ENCODE assay signal across 1 cellular context in the genomic region with DNA sequence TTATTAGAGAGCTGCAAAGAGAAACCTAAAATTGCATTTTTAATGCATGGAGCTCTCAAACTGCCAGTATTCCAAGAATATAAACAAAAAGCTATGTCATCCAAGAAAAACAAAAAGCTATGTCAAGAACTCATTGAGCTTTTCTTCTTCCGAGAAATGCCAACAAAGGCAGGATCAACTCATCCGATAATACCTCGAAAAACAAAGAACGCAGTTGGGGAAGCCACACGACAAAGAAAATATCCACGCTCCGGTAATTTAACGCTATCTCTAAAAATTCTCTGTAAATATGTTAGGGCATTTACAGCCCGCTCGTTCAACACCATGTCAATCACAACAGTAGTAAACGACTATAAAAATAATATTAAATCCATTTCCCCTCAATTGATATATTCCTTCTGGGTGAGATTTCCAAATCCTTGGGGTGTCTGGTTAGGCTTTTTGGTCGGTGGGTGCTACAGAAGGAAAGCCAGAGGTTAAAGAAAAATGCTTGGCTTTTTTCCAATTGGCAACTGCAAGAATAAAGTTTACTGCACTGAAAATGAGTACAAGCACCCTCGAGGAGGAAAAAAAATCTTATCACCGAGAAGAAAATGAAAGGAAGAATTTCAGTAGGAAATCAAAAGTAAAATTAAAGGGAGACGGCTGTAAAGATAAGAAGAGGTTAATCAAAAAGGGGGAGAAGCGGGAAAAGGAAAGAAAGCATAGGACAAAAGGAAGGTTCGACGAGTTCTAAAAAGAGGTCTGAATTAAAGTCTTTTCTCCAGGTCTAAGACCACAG.
TF ChIP-seq lines count a peak whose summit lies in the region.

No MANE protein-coding gene starts in this region.

TF ChIP-seq in K562, 482 proteins besides CTCF, POLR2A, EP300 and RAD21 (continues in another document):
- TF ChIP-seq NEUROD1 (IDR thresholded peaks at IDR 0.05; ENCODE audit: borderline replicate concordance, low read depth, low read length, partially characterized antibody) (no peak), XRCC5 (IDR thresholded peaks at IDR 0.05; ENCODE audit: low read depth, low read length) (no peak), NR2C2 (CRISPR knock-in tag; IDR thresholded peaks at IDR 0.05) (no peak), NR2C2 (tag; IDR thresholded peaks at IDR 0.05) (no peak), ELF2 (CRISPR knock-in tag; IDR thresholded peaks at IDR 0.05) (0 out of 2 replicates have a peak, but pooled peaks have one; percentile 28), ZNF696 (CRISPR knock-in tag; conservative IDR thresholded peaks at IDR 0.05) (no peak), EHMT2 (IDR thresholded peaks at IDR 0.05) (no peak), NONO (IDR thresholded peaks at IDR 0.05; ENCODE audit: low read depth in 2 of 2, low read length in 1 of 2) (no peak), MBD2 (IDR thresholded peaks at IDR 0.05; ENCODE audit: borderline replicate concordance, low read depth) (no peak), OTX1 (CRISPR knock-in tag; IDR thresholded peaks at IDR 0.05) (0 out of 2 replicates have a peak, but pooled peaks have one; percentile 36), C11orf30 (IDR thresholded peaks at IDR 0.05; ENCODE audit: low read depth) (0 out of 2 replicates have a peak, but pooled peaks have one; percentile 4), POLR2AphosphoS2 (IDR thresholded peaks at IDR 0.05; ENCODE audit: low read length) (no peak), ZNF121 (CRISPR knock-in tag; conservative IDR thresholded peaks at IDR 0.05) (no peak), PHTF2 (CRISPR knock-in tag; IDR thresholded peaks at IDR 0.05) (no peak), RBM34 (IDR thresholded peaks at IDR 0.05; ENCODE audit: borderline replicate concordance, insufficient read depth, low read length) (no peak), ZNF354B (CRISPR knock-in tag; IDR thresholded peaks at IDR 0.05) (no peak), RBM39 (optimal IDR thresholded peaks at IDR 0.05; ENCODE audit: low read depth, low read length) (no peak), BRCA1 (IDR thresholded peaks at IDR 0.05) (no peak), BRCA1 (CRISPR knock-in tag; IDR thresholded peaks at IDR 0.05) (no peak), SMARCB1 (IDR thresholded peaks at IDR 0.05; ENCODE audit: insufficient read length, low read depth) (no peak), CHD1 (IDR thresholded peaks at IDR 0.05; ENCODE audit: low read length) (peak; percentile 6), E2F3 (CRISPR knock-in tag; IDR thresholded peaks at IDR 0.05) (no peak), PHB (CRISPR knock-in tag; IDR thresholded peaks at IDR 0.05) (no peak), CBX3 (IDR thresholded peaks at IDR 0.05; ENCODE audit: borderline replicate concordance in 1 of 2, low read length in 2 of 2) (0 out of 3 replicates have a peak, but pooled peaks of 1 of the 2 experiments have one; percentile 5), NFIC (IDR thresholded peaks at IDR 0.05) (peak; percentile 87), TEAD4 (IDR thresholded peaks at IDR 0.05; ENCODE audit: low read length) (peak; percentile 9; the same call in 1 of the 2 replicates), TEAD4 (CRISPR knock-in tag; IDR thresholded peaks at IDR 0.05; ENCODE audit: borderline replicate concordance) (no peak), HEY1 (CRISPR knock-in tag; IDR thresholded peaks at IDR 0.05; ENCODE audit: borderline replicate concordance) (no peak), CCAR2 (IDR thresholded peaks at IDR 0.05; ENCODE audit: low read depth, low read length) (no peak), ZEB2 (IDR thresholded peaks at IDR 0.05) (no peak), KAT7 (CRISPR knock-in tag; IDR thresholded peaks at IDR 0.05; ENCODE audit: borderline replicate concordance) (no peak), RBM22 (IDR thresholded peaks at IDR 0.05; ENCODE audit: low read depth, low read length, poor library complexity, severe bottlenecking) (no peak)
- TF ChIP-seq, protein P1, sequence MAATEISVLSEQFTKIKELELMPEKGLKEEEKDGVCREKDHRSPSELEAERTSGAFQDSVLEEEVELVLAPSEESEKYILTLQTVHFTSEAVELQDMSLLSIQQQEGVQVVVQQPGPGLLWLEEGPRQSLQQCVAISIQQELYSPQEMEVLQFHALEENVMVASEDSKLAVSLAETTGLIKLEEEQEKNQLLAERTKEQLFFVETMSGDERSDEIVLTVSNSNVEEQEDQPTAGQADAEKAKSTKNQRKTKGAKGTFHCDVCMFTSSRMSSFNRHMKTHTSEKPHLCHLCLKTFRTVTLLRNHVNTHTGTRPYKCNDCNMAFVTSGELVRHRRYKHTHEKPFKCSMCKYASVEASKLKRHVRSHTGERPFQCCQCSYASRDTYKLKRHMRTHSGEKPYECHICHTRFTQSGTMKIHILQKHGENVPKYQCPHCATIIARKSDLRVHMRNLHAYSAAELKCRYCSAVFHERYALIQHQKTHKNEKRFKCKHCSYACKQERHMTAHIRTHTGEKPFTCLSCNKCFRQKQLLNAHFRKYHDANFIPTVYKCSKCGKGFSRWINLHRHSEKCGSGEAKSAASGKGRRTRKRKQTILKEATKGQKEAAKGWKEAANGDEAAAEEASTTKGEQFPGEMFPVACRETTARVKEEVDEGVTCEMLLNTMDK (IDR thresholded peaks at IDR 0.05; ENCODE audit: borderline replicate concordance, insufficient read depth, low read depth, low read length, poor library complexity, severe bottlenecking), result no peak
- TF ChIP-seq, protein P2, sequence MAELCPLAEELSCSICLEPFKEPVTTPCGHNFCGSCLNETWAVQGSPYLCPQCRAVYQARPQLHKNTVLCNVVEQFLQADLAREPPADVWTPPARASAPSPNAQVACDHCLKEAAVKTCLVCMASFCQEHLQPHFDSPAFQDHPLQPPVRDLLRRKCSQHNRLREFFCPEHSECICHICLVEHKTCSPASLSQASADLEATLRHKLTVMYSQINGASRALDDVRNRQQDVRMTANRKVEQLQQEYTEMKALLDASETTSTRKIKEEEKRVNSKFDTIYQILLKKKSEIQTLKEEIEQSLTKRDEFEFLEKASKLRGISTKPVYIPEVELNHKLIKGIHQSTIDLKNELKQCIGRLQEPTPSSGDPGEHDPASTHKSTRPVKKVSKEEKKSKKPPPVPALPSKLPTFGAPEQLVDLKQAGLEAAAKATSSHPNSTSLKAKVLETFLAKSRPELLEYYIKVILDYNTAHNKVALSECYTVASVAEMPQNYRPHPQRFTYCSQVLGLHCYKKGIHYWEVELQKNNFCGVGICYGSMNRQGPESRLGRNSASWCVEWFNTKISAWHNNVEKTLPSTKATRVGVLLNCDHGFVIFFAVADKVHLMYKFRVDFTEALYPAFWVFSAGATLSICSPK (IDR thresholded peaks at IDR 0.05; ENCODE audit: borderline replicate concordance), result 0 out of 2 replicates have a peak, but pooled peaks have one; percentile 64
- TF ChIP-seq, protein P3, sequence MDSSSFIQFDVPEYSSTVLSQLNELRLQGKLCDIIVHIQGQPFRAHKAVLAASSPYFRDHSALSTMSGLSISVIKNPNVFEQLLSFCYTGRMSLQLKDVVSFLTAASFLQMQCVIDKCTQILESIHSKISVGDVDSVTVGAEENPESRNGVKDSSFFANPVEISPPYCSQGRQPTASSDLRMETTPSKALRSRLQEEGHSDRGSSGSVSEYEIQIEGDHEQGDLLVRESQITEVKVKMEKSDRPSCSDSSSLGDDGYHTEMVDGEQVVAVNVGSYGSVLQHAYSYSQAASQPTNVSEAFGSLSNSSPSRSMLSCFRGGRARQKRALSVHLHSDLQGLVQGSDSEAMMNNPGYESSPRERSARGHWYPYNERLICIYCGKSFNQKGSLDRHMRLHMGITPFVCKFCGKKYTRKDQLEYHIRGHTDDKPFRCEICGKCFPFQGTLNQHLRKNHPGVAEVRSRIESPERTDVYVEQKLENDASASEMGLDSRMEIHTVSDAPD (CRISPR knock-in tag; IDR thresholded peaks at IDR 0.05), result no peak
- TF ChIP-seq, protein P4, sequence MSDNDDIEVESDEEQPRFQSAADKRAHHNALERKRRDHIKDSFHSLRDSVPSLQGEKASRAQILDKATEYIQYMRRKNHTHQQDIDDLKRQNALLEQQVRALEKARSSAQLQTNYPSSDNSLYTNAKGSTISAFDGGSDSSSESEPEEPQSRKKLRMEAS (CRISPR knock-in tag; IDR thresholded peaks at IDR 0.05), result no peak
- TF ChIP-seq, protein P5, sequence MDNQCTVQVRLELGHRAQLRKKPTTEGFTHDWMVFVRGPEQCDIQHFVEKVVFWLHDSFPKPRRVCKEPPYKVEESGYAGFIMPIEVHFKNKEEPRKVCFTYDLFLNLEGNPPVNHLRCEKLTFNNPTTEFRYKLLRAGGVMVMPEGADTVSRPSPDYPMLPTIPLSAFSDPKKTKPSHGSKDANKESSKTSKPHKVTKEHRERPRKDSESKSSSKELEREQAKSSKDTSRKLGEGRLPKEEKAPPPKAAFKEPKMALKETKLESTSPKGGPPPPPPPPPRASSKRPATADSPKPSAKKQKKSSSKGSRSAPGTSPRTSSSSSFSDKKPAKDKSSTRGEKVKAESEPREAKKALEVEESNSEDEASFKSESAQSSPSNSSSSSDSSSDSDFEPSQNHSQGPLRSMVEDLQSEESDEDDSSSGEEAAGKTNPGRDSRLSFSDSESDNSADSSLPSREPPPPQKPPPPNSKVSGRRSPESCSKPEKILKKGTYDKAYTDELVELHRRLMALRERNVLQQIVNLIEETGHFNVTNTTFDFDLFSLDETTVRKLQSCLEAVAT (IDR thresholded peaks at IDR 0.05), result peak; percentile 33 to 69; a peak in 3 of 4 replicates
- TF ChIP-seq, protein P6, sequence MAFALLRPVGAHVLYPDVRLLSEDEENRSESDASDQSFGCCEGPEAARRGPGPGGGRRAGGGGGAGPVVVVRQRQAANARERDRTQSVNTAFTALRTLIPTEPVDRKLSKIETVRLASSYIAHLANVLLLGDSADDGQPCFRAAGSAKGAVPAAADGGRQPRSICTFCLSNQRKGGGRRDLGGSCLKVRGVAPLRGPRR (CRISPR knock-in tag; IDR thresholded peaks at IDR 0.05), result no peak
- TF ChIP-seq, protein P7, sequence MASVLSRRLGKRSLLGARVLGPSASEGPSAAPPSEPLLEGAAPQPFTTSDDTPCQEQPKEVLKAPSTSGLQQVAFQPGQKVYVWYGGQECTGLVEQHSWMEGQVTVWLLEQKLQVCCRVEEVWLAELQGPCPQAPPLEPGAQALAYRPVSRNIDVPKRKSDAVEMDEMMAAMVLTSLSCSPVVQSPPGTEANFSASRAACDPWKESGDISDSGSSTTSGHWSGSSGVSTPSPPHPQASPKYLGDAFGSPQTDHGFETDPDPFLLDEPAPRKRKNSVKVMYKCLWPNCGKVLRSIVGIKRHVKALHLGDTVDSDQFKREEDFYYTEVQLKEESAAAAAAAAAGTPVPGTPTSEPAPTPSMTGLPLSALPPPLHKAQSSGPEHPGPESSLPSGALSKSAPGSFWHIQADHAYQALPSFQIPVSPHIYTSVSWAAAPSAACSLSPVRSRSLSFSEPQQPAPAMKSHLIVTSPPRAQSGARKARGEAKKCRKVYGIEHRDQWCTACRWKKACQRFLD (CRISPR knock-in tag; IDR thresholded peaks at IDR 0.05), result no peak
- TF ChIP-seq, protein P8, sequence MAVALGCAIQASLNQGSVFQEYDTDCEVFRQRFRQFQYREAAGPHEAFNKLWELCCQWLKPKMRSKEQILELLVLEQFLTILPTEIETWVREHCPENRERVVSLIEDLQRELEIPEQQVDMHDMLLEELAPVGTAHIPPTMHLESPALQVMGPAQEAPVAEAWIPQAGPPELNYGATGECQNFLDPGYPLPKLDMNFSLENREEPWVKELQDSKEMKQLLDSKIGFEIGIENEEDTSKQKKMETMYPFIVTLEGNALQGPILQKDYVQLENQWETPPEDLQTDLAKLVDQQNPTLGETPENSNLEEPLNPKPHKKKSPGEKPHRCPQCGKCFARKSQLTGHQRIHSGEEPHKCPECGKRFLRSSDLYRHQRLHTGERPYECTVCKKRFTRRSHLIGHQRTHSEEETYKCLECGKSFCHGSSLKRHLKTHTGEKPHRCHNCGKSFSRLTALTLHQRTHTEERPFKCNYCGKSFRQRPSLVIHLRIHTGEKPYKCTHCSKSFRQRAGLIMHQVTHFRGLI (CRISPR knock-in tag; IDR thresholded peaks at IDR 0.05), result no peak
